ENCODE assay signal across 9 cellular contexts in genomic region chr22:41939981-41940852, GRCh38. TPM values are rescaled to one million over a fixed set of nuclear protein-coding genes. Genes with fewer than 3 reads are reported as not detected.
DNase-seq lines count a peak whose midpoint lies in the region; ATAC-seq and TF ChIP-seq lines count a peak whose summit lies in the region.
"Had no signal": no experiment of that assay in that cellular context is flagged by ENCODE, and none has a peak within 500 bp of the region (broad histone marks: within the 10 kb centered on the region; RNA-seq: fewer than 3 reads in every experiment).

No MANE protein-coding gene starts in this region.

- in situ Hi-C loops in KBM-7 (cut with MboI; ENCODE audit: low pct_unique_long_range_greater_than_20kb, low sequenced_read_pairs): no loop called here

- no peaks in the 10 kb centered on the region for H3K9me3 Mint-ChIP-seq in T-helper 1 cell treated with Interleukin-12 subunit alpha and Interleukin-12 subunit beta and Interleukin-4 antibody, amounts not matched to agents 30 μg/mL and 1 μg/mL, for 36 hours
- no peaks in the 10 kb centered on the region for H3K9me3 Mint-ChIP-seq in natural killer cell treated with Interleukin-12 subunit alpha and Interleukin-12 subunit beta and Interleukin-15 and Interleukin-18, amount 100 ng/mL, for 72 hours

- H3K36me3 ChIP-seq in left ventricle myocardium inferior (no peaks in the 10 kb centered on the region), ascending aorta (no peaks in the 10 kb centered on the region), thoracic aorta (no peaks in the 10 kb centered on the region)

- intact Hi-C loops in left ventricle myocardium inferior (cut with micrococcal nuclease): loop anchor here (5.0 kb wide), 3 partner anchors 118 to 243 kb away; partner anchors contain the start of gene MEI1
- intact Hi-C loops in left ventricle myocardium superior (cut with micrococcal nuclease): loop anchor here (5.0 kb wide), 1 partner anchor 248 kb away; no protein-coding TSS in a partner anchor
- intact Hi-C loops in ascending aorta (cut with DNase I): loop anchor here (2.0 kb wide), 1 partner anchor 117 kb away; no protein-coding TSS in a partner anchor

- ATAC-seq in left ventricle myocardium superior (no peak), HG02943 (IDR thresholded peaks at IDR 0.05; ENCODE audit: low read depth, unreplicated experiment) (peak; percentile 43), thoracic aorta (ENCODE audit: insufficient number of reproducible peaks, low FRiP score, low read depth) (no peak)
- ATAC-seq in natural killer cell treated with Interleukin-12 subunit alpha and Interleukin-12 subunit beta and Interleukin-15 and Interleukin-18, amount 100 ng/mL, for 72 hours: peak; percentile 53 to 79

- peaks cover 45% of the 10 kb centered on the region for H3K4me1 Mint-ChIP-seq in T-helper 1 cell treated with Interleukin-12 subunit alpha and Interleukin-12 subunit beta and Interleukin-4 antibody, amounts not matched to agents 30 μg/mL and 1 μg/mL, for 36 hours (ENCODE audit: low read depth)
- peaks cover 21 to 34% of the 10 kb centered on the region in 2 donors for H3K4me1 Mint-ChIP-seq in natural killer cell treated with Interleukin-12 subunit alpha and Interleukin-12 subunit beta and Interleukin-15 and Interleukin-18, amount 100 ng/mL, for 72 hours (ENCODE audit: low read depth in 2 of 2)

- DNase-seq in left ventricle myocardium inferior: no peak
- DNase-seq in left ventricle myocardium superior: no peak
- DNase-seq in ascending aorta (ENCODE audit: low spot score in 2 of 2): peak; percentile 67 to 78
- no peak for DNase-seq in natural killer cell treated with Interleukin-12 subunit alpha and Interleukin-12 subunit beta and Interleukin-15 and Interleukin-18, amount 100 ng/mL, for 72 hours (ENCODE audit: low spot score)
- no peak for DNase-seq in thoracic aorta (ENCODE audit: low spot score)
- DNase-seq in KBM-7: no peak

- H3K27me3 Mint-ChIP-seq in T-helper 1 cell treated with Interleukin-12 subunit alpha and Interleukin-12 subunit beta and Interleukin-4 antibody, amounts not matched to agents 30 μg/mL and 1 μg/mL, for 36 hours (ENCODE audit: low read depth): no peaks in the 10 kb centered on the region
- no peaks in the 10 kb centered on the region for H3K27me3 Mint-ChIP-seq in natural killer cell treated with Interleukin-12 subunit alpha and Interleukin-12 subunit beta and Interleukin-15 and Interleukin-18, amount 100 ng/mL, for 72 hours

- H3K9me3 ChIP-seq in left ventricle myocardium inferior (replicated peaks): no peaks in the 10 kb centered on the region
- H3K9me3 ChIP-seq in ascending aorta: no peaks in the 10 kb centered on the region
- no peaks in the 10 kb centered on the region for H3K9me3 ChIP-seq in thoracic aorta

- H3K4me3 Mint-ChIP-seq in T-helper 1 cell treated with Interleukin-12 subunit alpha and Interleukin-12 subunit beta and Interleukin-4 antibody, amounts not matched to agents 30 μg/mL and 1 μg/mL, for 36 hours: peak overlapping the region; percentile 78
- H3K4me3 Mint-ChIP-seq in natural killer cell treated with Interleukin-12 subunit alpha and Interleukin-12 subunit beta and Interleukin-15 and Interleukin-18, amount 100 ng/mL, for 72 hours: peak overlapping the region; percentile 73

- H3K36me3 Mint-ChIP-seq in T-helper 1 cell treated with Interleukin-12 subunit alpha and Interleukin-12 subunit beta and Interleukin-4 antibody, amounts not matched to agents 30 μg/mL and 1 μg/mL, for 36 hours (ENCODE audit: low read depth): peaks cover 31% of the 10 kb centered on the region
- peaks cover 5% of the 10 kb centered on the region for H3K36me3 Mint-ChIP-seq in natural killer cell treated with Interleukin-12 subunit alpha and Interleukin-12 subunit beta and Interleukin-15 and Interleukin-18, amount 100 ng/mL, for 72 hours

- no peak overlapping the region for H3K4me3 ChIP-seq in left ventricle myocardium inferior
- no peak overlapping the region for H3K4me3 ChIP-seq in ascending aorta
- H3K4me3 ChIP-seq in thoracic aorta: no peak overlapping the region

- H3K27ac ChIP-seq in left ventricle myocardium inferior (replicated peaks) (peak overlapping the region; percentile 35), ascending aorta (peak overlapping the region; percentile 52 to 66), thoracic aorta (peak overlapping the region; percentile 36 to 46)

- H3K27me3 ChIP-seq in left ventricle myocardium inferior (ENCODE audit: low read depth) (no peaks in the 10 kb centered on the region), ascending aorta (no peaks in the 10 kb centered on the region), thoracic aorta (replicated peaks; ENCODE audit: insufficient read depth) (no peaks in the 10 kb centered on the region)

- TF ChIP-seq CTCF in left ventricle myocardium inferior (IDR thresholded peaks at IDR 0.05; ENCODE audit: borderline replicate concordance) (no peak), ascending aorta (IDR thresholded peaks at IDR 0.05) (no peak), thoracic aorta (IDR thresholded peaks at IDR 0.05) (no peak)

- H3K4me1 ChIP-seq in left ventricle myocardium inferior (peaks cover 29% of the 10 kb centered on the region), ascending aorta (peaks cover 0 to 4% of the 10 kb centered on the region in 2 donors), thoracic aorta (ENCODE audit: control insufficient read depth in 1 of 2, low read depth in 2 of 2) (peaks cover 0 to 7% of the 10 kb centered on the region in 2 donors)

- H3K27ac Mint-ChIP-seq in T-helper 1 cell treated with Interleukin-12 subunit alpha and Interleukin-12 subunit beta and Interleukin-4 antibody, amounts not matched to agents 30 μg/mL and 1 μg/mL, for 36 hours: peak overlapping the region; percentile 98
- H3K27ac Mint-ChIP-seq in natural killer cell treated with Interleukin-12 subunit alpha and Interleukin-12 subunit beta and Interleukin-15 and Interleukin-18, amount 100 ng/mL, for 72 hours: peak overlapping the region; percentile 91 to 95

RNA-seq across cellular contexts. Expression of gene CENPM, which starts 6.7 kb away (rescaled TPM):
- total RNA-seq in left ventricle myocardium inferior (0.47 TPM), left ventricle myocardium superior (0.52 TPM), ascending aorta (not detected), thoracic aorta (not detected)
- total RNA-seq in natural killer cell treated with Interleukin-12 subunit alpha and Interleukin-12 subunit beta and Interleukin-15 and Interleukin-18, amount 100 ng/mL, for 72 hours: 100 to 1,000 TPM in 1 of 2 donors, 10 to 100 TPM in 1; 34.7 to 115 TPM

RNA-seq across cellular contexts. Expression of gene TNFRSF13C, which starts 13.6 kb away (rescaled TPM):
- total RNA-seq in left ventricle myocardium inferior (0.55 TPM), left ventricle myocardium superior (1.6 TPM), ascending aorta (not detected), thoracic aorta (not detected)
- total RNA-seq in natural killer cell treated with Interleukin-12 subunit alpha and Interleukin-12 subunit beta and Interleukin-15 and Interleukin-18, amount 100 ng/mL, for 72 hours: 1 to 10 TPM in 1 of 2 donors, under 1 TPM in 1; 0.40 to 3.2 TPM

RNA-seq across cellular contexts. Expression of gene SHISA8, which starts 25.3 kb away (rescaled TPM):
- total RNA-seq in left ventricle myocardium inferior (2.2 TPM), left ventricle myocardium superior (10.2 TPM), ascending aorta (not detected), thoracic aorta (not detected)
- not detected for total RNA-seq in natural killer cell treated with Interleukin-12 subunit alpha and Interleukin-12 subunit beta and Interleukin-15 and Interleukin-18, amount 100 ng/mL, for 72 hours
- total RNA-seq: kidney epithelial cell had no signal

RNA-seq across cellular contexts. Expression of gene SEPTIN3, which starts 29.0 kb away (rescaled TPM):
- total RNA-seq in left ventricle myocardium inferior (not detected), left ventricle myocardium superior (0.22 TPM), ascending aorta (not detected), thoracic aorta (not detected)
- total RNA-seq in natural killer cell treated with Interleukin-12 subunit alpha and Interleukin-12 subunit beta and Interleukin-15 and Interleukin-18, amount 100 ng/mL, for 72 hours: under 1 TPM; 0.14 to 0.25 TPM

Comparison
In these comparisons a context has a peak if more than half of its experiments do, and no peak if none do; other contexts are left out.
1. DNase-seq: peak in ascending aorta (2 of 2); none in left ventricle myocardium inferior (single experiment), left ventricle myocardium superior (single experiment), natural killer cell treated with Interleukin-12 subunit alpha and Interleukin-12 subunit beta and Interleukin-15 and Interleukin-18, amount 100 ng/mL, for 72 hours (single experiment), thoracic aorta (single experiment) and KBM-7 (single experiment).
2. ATAC-seq: peak in HG02943 (single experiment) and natural killer cell treated with Interleukin-12 subunit alpha and Interleukin-12 subunit beta and Interleukin-15 and Interleukin-18, amount 100 ng/mL, for 72 hours (2 of 2); none in left ventricle myocardium superior (single experiment) and thoracic aorta (single experiment).
3. RNA of gene CENPM, which starts 6.7 kb away (total RNA-seq): 34.7 to 115 TPM in natural killer cell treated with Interleukin-12 subunit alpha and Interleukin-12 subunit beta and Interleukin-15 and Interleukin-18, amount 100 ng/mL, for 72 hours; 0.52 TPM in left ventricle myocardium superior (single experiment), 0.47 TPM in left ventricle myocardium inferior (single experiment), not detected in ascending aorta (single experiment) and not detected in thoracic aorta; every median in the first group is over 10 times any median in the second.
4. Peak in every context shown above with its lines, with median percentiles within 50 percentile points of each other: H3K27ac ChIP-seq.